In genomic region chr3:12375572-12375971, GRCh38 we compare ENCODE assay signal across 19 cellular contexts.
"Had no signal": no experiment of that assay in that cellular context is flagged by ENCODE, and none has a peak within 500 bp of the region (broad histone marks: within the 10 kb centered on the region; RNA-seq: fewer than 3 reads in every experiment).

No MANE protein-coding gene starts in this region.

- H2AFZ ChIP-seq: parathyroid adenoma had no signal

- ATAC-seq: naive thymus-derived CD4-positive, alpha-beta T cell; stimulated activated naive B cell treated with anti-CD40 and anti-IgM and Interleukin-4, amounts not matched to agents 10 μg/mL and 1 μg/mL and 100 μg/mL, for 72 hours; stimulated activated naive CD8-positive, alpha-beta T cell treated with anti-CD3 and anti-CD28 coated beads, Interleukin-15, amount 100 ng/mL, for 72 hours had no signal

- H3K36me3 ChIP-seq: prostate gland, sigmoid colon, thoracic aorta, transverse colon had no signal

- H3K4me1 ChIP-seq: prostate gland, sigmoid colon had no signal

- H3K9ac ChIP-seq: parathyroid adenoma had no signal

- H3K9me3 ChIP-seq: prostate gland, sigmoid colon, thoracic aorta, transverse colon had no signal

- H3K27me3 ChIP-seq: transverse colon had no signal

- H3K79me2 ChIP-seq: parathyroid adenoma had no signal

- H3K4me3 ChIP-seq: dorsolateral prefrontal cortex, prostate gland, sigmoid colon, skin epidermis, thoracic aorta, transverse colon had no signal

- DNase-seq: cortex of kidney; dorsolateral prefrontal cortex; effector CD8-positive, alpha-beta T cell; foreskin melanocyte; head of caudate nucleus; hippocampal formation; naive thymus-derived CD4-positive, alpha-beta T cell; nephron progenitor cell; sigmoid colon; stimulated activated CD4-positive, alpha-beta T cell treated with anti-CD3 and anti-CD28 coated beads, Interleukin-2, amount 100 ng/mL, for 24 hours; stimulated activated CD4-positive, alpha-beta T cell treated with anti-CD3 and anti-CD28 coated beads, Interleukin-4, amount 100 ng/mL, for 4 hours; stimulated activated naive B cell treated with anti-CD40 and anti-IgM and Interleukin-4, amounts not matched to agents 10 μg/mL and 1 μg/mL and 100 μg/mL, for 72 hours; stimulated activated naive CD8-positive, alpha-beta T cell treated with anti-CD3 and anti-CD28 coated beads, Interleukin-15, amount 100 ng/mL, for 72 hours; substantia nigra; transverse colon had no signal

- H3K27ac ChIP-seq: dorsolateral prefrontal cortex, parathyroid adenoma, prostate gland, sigmoid colon, skin epidermis, thoracic aorta, transverse colon had no signal
